In genomic region chr3:118347781-118348557, GRCh38 we compare ENCODE assay signal across 24 cellular contexts.
"Had no signal": no experiment of that assay in that cellular context is flagged by ENCODE, and none has a peak within 500 bp of the region (broad histone marks: within the 10 kb centered on the region; RNA-seq: fewer than 3 reads in every experiment).

No MANE protein-coding gene starts in this region.

- H3K9ac ChIP-seq: parathyroid adenoma had no signal

- H3K4me1 ChIP-seq: gastrocnemius medialis, parathyroid adenoma, right lobe of liver, tibial nerve, upper lobe of left lung had no signal

- ATAC-seq: effector memory CD8-positive, alpha-beta T cell; esophagus mucosa; gastrocnemius medialis; left lobe of liver; natural killer cell; right lobe of liver; stimulated activated naive B cell treated with anti-CD40 and anti-IgM and Interleukin-4, amounts not matched to agents 10 μg/mL and 1 μg/mL and 100 μg/mL, for 72 hours had no signal

- H2AFZ ChIP-seq: hepatocyte, parathyroid adenoma had no signal

- H3K27ac ChIP-seq: gastrocnemius medialis, hepatocyte, parathyroid adenoma, right lobe of liver, thoracic aorta, tibial nerve, upper lobe of left lung had no signal

- H3K4me3 Mint-ChIP-seq: effector memory CD8-positive, alpha-beta T cell; memory B cell; natural killer cell; stimulated activated naive B cell treated with anti-CD40 and anti-IgM and Interleukin-4, amounts not matched to agents 10 μg/mL and 1 μg/mL and 100 μg/mL, for 72 hours; stimulated activated naive CD8-positive, alpha-beta T cell treated with anti-CD3 and anti-CD28 coated beads, Interleukin-15, Interleukin-2, amounts not matched to agents 100 ng/mL and 50 ng/mL, for 24 hours had no signal

- H3K36me3 Mint-ChIP-seq: memory B cell; natural killer cell; stimulated activated naive B cell treated with anti-CD40 and anti-IgM and Interleukin-4, amounts not matched to agents 10 μg/mL and 1 μg/mL and 100 μg/mL, for 72 hours had no signal

- H3K27ac Mint-ChIP-seq: effector memory CD8-positive, alpha-beta T cell; memory B cell; natural killer cell; progenitor cell of endocrine pancreas; stimulated activated naive B cell treated with anti-CD40 and anti-IgM and Interleukin-4, amounts not matched to agents 10 μg/mL and 1 μg/mL and 100 μg/mL, for 72 hours; stimulated activated naive CD8-positive, alpha-beta T cell treated with anti-CD3 and anti-CD28 coated beads, Interleukin-15, Interleukin-2, amounts not matched to agents 100 ng/mL and 50 ng/mL, for 24 hours had no signal

- H3K4me2 ChIP-seq: hepatocyte had no signal

- H3K36me3 ChIP-seq: gastrocnemius medialis, right lobe of liver, thoracic aorta, tibial nerve, upper lobe of left lung had no signal

- H3K27me3 ChIP-seq: gastrocnemius medialis, hepatocyte, right lobe of liver, tibial nerve, upper lobe of left lung had no signal

- H3K79me2 ChIP-seq: hepatocyte, parathyroid adenoma had no signal

- DNase-seq: cortex of kidney; effector memory CD8-positive, alpha-beta T cell; foreskin fibroblast; gastrocnemius medialis; head of caudate nucleus; kidney; natural killer cell; occipital lobe; right lobe of liver; small intestine; stimulated activated CD4-positive, alpha-beta T cell treated with anti-CD3 and anti-CD28 coated beads, Interleukin-15, amount 100 ng/mL, for 24 hours; stimulated activated CD4-positive, alpha-beta T cell treated with anti-CD3 and anti-CD28 coated beads, Interleukin-2, amount 100 ng/mL, for 48 hours; stimulated activated naive B cell treated with anti-CD40 and anti-IgM and Interleukin-4, amounts not matched to agents 10 μg/mL and 1 μg/mL and 100 μg/mL, for 72 hours; upper lobe of left lung had no signal

- H3K4me3 ChIP-seq: gastrocnemius medialis, hepatocyte, lung, right lobe of liver, thoracic aorta, tibial nerve, upper lobe of left lung had no signal

- H3K27me3 Mint-ChIP-seq: effector memory CD8-positive, alpha-beta T cell; memory B cell; progenitor cell of endocrine pancreas; stimulated activated naive B cell treated with anti-CD40 and anti-IgM and Interleukin-4, amounts not matched to agents 10 μg/mL and 1 μg/mL and 100 μg/mL, for 72 hours; stimulated activated naive CD8-positive, alpha-beta T cell treated with anti-CD3 and anti-CD28 coated beads, Interleukin-15, Interleukin-2, amounts not matched to agents 100 ng/mL and 50 ng/mL, for 24 hours had no signal

- H3K4me1 Mint-ChIP-seq: memory B cell; natural killer cell; stimulated activated naive B cell treated with anti-CD40 and anti-IgM and Interleukin-4, amounts not matched to agents 10 μg/mL and 1 μg/mL and 100 μg/mL, for 72 hours had no signal

- H3K9me3 ChIP-seq: gastrocnemius medialis, right lobe of liver, thoracic aorta, tibial nerve, upper lobe of left lung had no signal
